In genomic region chr10:129057856-129058663, GRCh38 we compare ENCODE assay signal across 10 cellular contexts.
DNase-seq lines count a peak whose midpoint lies in the region; ATAC-seq lines count a peak whose summit lies in the region.
"Had no signal": no experiment of that assay in that cellular context is flagged by ENCODE, and none has a peak within 500 bp of the region (broad histone marks: within the 10 kb centered on the region; RNA-seq: fewer than 3 reads in every experiment).

No MANE protein-coding gene starts in this region.

- DNase-seq in NK-92 treated with Interleukin-12 subunit alpha and Interleukin-12 subunit beta, amount 100 ng/mL, for 24 hours (lab: John Stamatoyannopoulos, UW), result peak; percentile 56
- no peak for DNase-seq in NK-92 (lab: John Stamatoyannopoulos, UW; ENCODE audit: unreplicated experiment)
- peak; percentile 28 for DNase-seq in activated T-cell treated with anti-CD3 and anti-CD28 coated beads for 48 hours (ENCODE audit: low read depth)
- DNase-seq in stimulated activated CD8-positive, alpha-beta memory T cell treated with anti-CD3 and anti-CD28 coated beads, Interleukin-4, amount 100 ng/mL, for 48 hours, result peak; percentile 57
- DNase-seq in sciatic nerve (ENCODE audit: low spot score), result no peak
- no peak for DNase-seq in DMS153 (lab: John Stamatoyannopoulos, UW)
- DNase-seq in NCI-H1436 treated with DMSO at 0.1 percent for 48 hours (lab: John Stamatoyannopoulos, UW), result no peak
- DNase-seq: IMR-90 had no signal

- ATAC-seq in HG03159 (IDR thresholded peaks at IDR 0.05; ENCODE audit: unreplicated experiment) (peak; percentile 90), sciatic nerve (no peak)
- ATAC-seq: A549 had no signal

- intact Hi-C loops in sciatic nerve (cut with DNase I), result no loop called here

Comparison
In these comparisons a context has a peak if more than half of its experiments do, and no peak if none do; other contexts are left out.
1. DNase-seq: peak in NK-92 treated with Interleukin-12 subunit alpha and Interleukin-12 subunit beta, amount 100 ng/mL, for 24 hours (single experiment), activated T-cell treated with anti-CD3 and anti-CD28 coated beads for 48 hours (single experiment) and stimulated activated CD8-positive, alpha-beta memory T cell treated with anti-CD3 and anti-CD28 coated beads, Interleukin-4, amount 100 ng/mL, for 48 hours (single experiment); none in NK-92 (single experiment), sciatic nerve (single experiment), DMS153 (single experiment) and NCI-H1436 treated with DMSO at 0.1 percent for 48 hours (single experiment).